Comparison of ENCODE assay signal across 24 cellular contexts in genomic region chr2:201715459-201715858, GRCh38. TPM values are rescaled to one million over a fixed set of nuclear protein-coding genes. Genes with fewer than 3 reads are reported as not detected.
DNase-seq lines count a peak whose midpoint lies in the region; ATAC-seq and TF ChIP-seq lines count a peak whose summit lies in the region.
"Had no signal": no experiment of that assay in that cellular context is flagged by ENCODE, and none has a peak within 500 bp of the region (broad histone marks: within the 10 kb centered on the region; RNA-seq: fewer than 3 reads in every experiment).

No MANE protein-coding gene starts in this region.

- in situ Hi-C loops in transverse colon (cut with MboI; ENCODE audit: low pct_ligation_motif_present in 1 of 4, low pct_unique_long_range_greater_than_20kb in 1 of 4, low sequenced_read_pairs in 3 of 4) = no loop called here

- no peaks in the 10 kb centered on the region for H3K27me3 ChIP-seq in body of pancreas
- H3K27me3 ChIP-seq in transverse colon = no peaks in the 10 kb centered on the region
- H3K27me3 ChIP-seq: ascending aorta, right atrium auricular region, SJSA1, tibial artery had no signal

- ATAC-seq in body of pancreas (peak; percentile 98), left colon (peak; percentile 97), GM19452 (IDR thresholded peaks at IDR 0.05; ENCODE audit: unreplicated experiment) (no peak), HG03039 (IDR thresholded peaks at IDR 0.05; ENCODE audit: unreplicated experiment) (no peak)
- ATAC-seq: activated naive CD4-positive, alpha-beta T cell treated with anti-CD3 and anti-CD28 coated beads, Interleukin-2, amount 50 U/mL, for 72 hours; Panc1 had no signal

- intact Hi-C loops in body of pancreas (cut with DNase I) = no loop called here
- intact Hi-C loops in left colon (cut with DNase I, micrococcal nuclease) = no loop called here
- intact Hi-C loops in transverse colon (cut with DNase I; ENCODE audit: low total_unique reads) = no loop called here

- TF ChIP-seq POLR2A in body of pancreas (IDR thresholded peaks at IDR 0.05) (no peak), transverse colon (IDR thresholded peaks at IDR 0.05) (no peak)

- no peak overlapping the region for H3K4me3 ChIP-seq in body of pancreas
- no peak overlapping the region for H3K4me3 ChIP-seq in transverse colon
- H3K4me3 ChIP-seq: ascending aorta, right atrium auricular region, SJSA1, tibial artery had no signal

- TF ChIP-seq CTCF in body of pancreas (IDR thresholded peaks at IDR 0.05) (peak in 6 of 7 experiments; percentile 35 to 71 (median 59)), transverse colon (IDR thresholded peaks at IDR 0.05) (peak; percentile 11 to 46 (median 40))

- H3K9me3 ChIP-seq in body of pancreas (no peaks in the 10 kb centered on the region), transverse colon (no peaks in the 10 kb centered on the region)
- H3K9me3 ChIP-seq: SJSA1 had no signal

- WGBS in body of pancreas, 2 donors = 17% methylated on average over 6 of the region's 6 CpGs
- WGBS in transverse colon (ENCODE audit: low coverage in 1 of 2), 2 donors = 52 to 76% methylated on average over 3 to 6 of the region's 6 CpGs

- H3K4me1 ChIP-seq in body of pancreas (peaks cover 17% of the 10 kb centered on the region), transverse colon (no peaks in the 10 kb centered on the region)
- H3K4me1 ChIP-seq: ascending aorta, right atrium auricular region, SJSA1, tibial artery had no signal

- H3K27ac ChIP-seq in body of pancreas (peak overlapping the region in 3 of 4 donors; percentile 20 to 61 (median 59)), transverse colon (no peak overlapping the region)
- H3K27ac ChIP-seq: ascending aorta, right atrium auricular region, SJSA1, tibial artery had no signal

- peaks cover 0 to 6% of the 10 kb centered on the region in 2 donors for H3K36me3 ChIP-seq in body of pancreas (replicated peaks in 1 of 2; ENCODE audit: insufficient read depth in 1 of 2, low read depth in 2 of 2)
- H3K36me3 ChIP-seq in transverse colon = peaks cover 0 to 50% (median 12%) of the 10 kb centered on the region in 4 donors

- DNase-seq in HT-29 (ENCODE audit: low spot score) (peak; percentile 42), body of pancreas (peak; percentile 83 to 87 (median 86)), left colon (peak; percentile 60 to 69), transverse colon (peak; percentile 65), A172 (ENCODE audit: low spot score) (no peak), NCI-H1048 (lab: John Stamatoyannopoulos, UW) (no peak)
- DNase-seq: activated CD4-positive, alpha-beta T cell treated with anti-CD3 and anti-CD28 coated beads, Interleukin-2, amount 50 U/mL, for 1 hour; EL; foreskin melanocyte; hippocampal formation; islet precursor cell; KG1; naive B cell; NCI-H187 treated with DMSO at 0.1 percent for 48 hours; stimulated activated CD4-positive, alpha-beta T cell treated with anti-CD3 and anti-CD28 coated beads, Interleukin-12 subunit alpha, Interleukin-12 subunit beta, amount 100 ng/mL, for 4 hours; tibial artery had no signal

- TF ChIP-seq EP300 in transverse colon (IDR thresholded peaks at IDR 0.05; ENCODE audit: low read depth) = no peak

RNA-seq across cellular contexts. Expression of gene MPP4, which starts 17.0 kb away (rescaled TPM):
- total RNA-seq in HT-29 (2014; rRNA removed; shearing (Covaris generic)) = not detected in 2 replicates
- total RNA-seq in body of pancreas (not detected), left colon (not detected), transverse colon (not detected)
- 6.8 and 8.0 TPM in 2 replicates for total RNA-seq in A172 (2014; rRNA removed; shearing (Covaris generic))
- total RNA-seq: activated naive CD4-positive, alpha-beta T cell treated with anti-CD3 and anti-CD28 coated beads, Interleukin-2, amount 50 U/mL, for 72 hours; activated T-helper 1 cell treated with anti-CD3 and anti-CD28 coated beads, Interleukin-12 subunit alpha, Interleukin-12 subunit beta, Interleukin-2, Interleukin-4 antibody, amounts not matched to agents 30 ng/mL and 10 ng/mL and 1 ng/mL, durations not matched to agents 14 hours and 24 hours and 36 hours; ascending aorta had no signal

Comparison
In these comparisons a context has a peak if more than half of its experiments do, and no peak if none do; other contexts are left out.
1. DNase-seq: peak in HT-29 (single experiment), body of pancreas (4 of 4), left colon (2 of 2) and transverse colon (single experiment); none in A172 (single experiment) and NCI-H1048 (single experiment).
2. ATAC-seq: peak in body of pancreas (single experiment) and left colon (single experiment); none in GM19452 (single experiment) and HG03039 (single experiment).
3. H3K27ac ChIP-seq: peak in body of pancreas (3 of 4); none in transverse colon (0 of 4).